Comparison of ENCODE assay signal across 20 cellular contexts in genomic region chr5:146721073-146721830, GRCh38.
"Had no signal": no experiment of that assay in that cellular context is flagged by ENCODE, and none has a peak within 500 bp of the region (broad histone marks: within the 10 kb centered on the region; RNA-seq: fewer than 3 reads in every experiment).

No MANE protein-coding gene starts in this region.

- ATAC-seq: heart left ventricle; left lobe of liver; lower lobe of right lung; natural killer cell treated with Interleukin-12 subunit alpha and Interleukin-12 subunit beta and Interleukin-15 and Interleukin-18, amount 100 ng/mL, for 72 hours; right cardiac atrium had no signal

- DNase-seq: cortex of kidney; dorsolateral prefrontal cortex; effector CD8-positive, alpha-beta T cell; heart left ventricle; hypothalamus; kidney glomerular epithelial cell; lower lobe of right lung; midbrain; nucleus accumbens; ovary; right cardiac atrium; small intestine; stimulated activated CD4-positive, alpha-beta T cell treated with anti-CD3 and anti-CD28 coated beads, Interleukin-12 subunit alpha, Interleukin-12 subunit beta, amount 100 ng/mL, for 4 hours; stimulated activated naive CD4-positive, alpha-beta T cell; stomach; transverse colon had no signal

- H3K36me3 Mint-ChIP-seq: memory B cell; natural killer cell treated with Interleukin-12 subunit alpha and Interleukin-12 subunit beta and Interleukin-15 and Interleukin-18, amount 100 ng/mL, for 72 hours; neural progenitor cell had no signal

- H3K27me3 Mint-ChIP-seq: natural killer cell treated with Interleukin-12 subunit alpha and Interleukin-12 subunit beta and Interleukin-15 and Interleukin-18, amount 100 ng/mL, for 72 hours had no signal

- H3K9me3 Mint-ChIP-seq: natural killer cell treated with Interleukin-12 subunit alpha and Interleukin-12 subunit beta and Interleukin-15 and Interleukin-18, amount 100 ng/mL, for 72 hours; neural progenitor cell had no signal

- H3K4me1 Mint-ChIP-seq: memory B cell had no signal

- H3K27ac Mint-ChIP-seq: memory B cell; natural killer cell treated with Interleukin-12 subunit alpha and Interleukin-12 subunit beta and Interleukin-15 and Interleukin-18, amount 100 ng/mL, for 72 hours; neural progenitor cell had no signal

- H3K4me3 Mint-ChIP-seq: memory B cell; natural killer cell treated with Interleukin-12 subunit alpha and Interleukin-12 subunit beta and Interleukin-15 and Interleukin-18, amount 100 ng/mL, for 72 hours; neural progenitor cell had no signal
